ENCODE assay signal across 8 cellular contexts in the genomic region with DNA sequence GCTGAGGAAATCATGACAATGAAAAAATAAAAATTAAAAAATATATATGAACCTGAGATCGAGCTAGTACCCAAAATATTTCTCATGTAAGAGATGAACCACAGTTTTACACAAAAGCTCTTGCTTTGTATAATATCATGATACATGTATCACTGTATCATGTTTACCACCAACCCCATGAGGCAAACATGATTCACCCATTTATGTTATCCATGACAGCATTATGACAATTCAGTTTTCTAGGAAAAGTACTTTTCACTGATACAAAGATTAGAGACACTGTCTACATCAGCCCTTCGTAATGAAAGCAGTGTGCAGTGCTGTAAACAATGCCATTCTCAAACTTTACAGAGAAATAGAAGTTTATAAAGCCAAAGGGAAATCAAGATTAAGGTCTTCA.
"Had no signal": no experiment of that assay in that cellular context is flagged by ENCODE, and none has a peak within 500 bp of the region (broad histone marks: within the 10 kb centered on the region; RNA-seq: fewer than 3 reads in every experiment).

No MANE protein-coding gene starts in this region.

- H3K27ac ChIP-seq: GM23248, HL-60, KMS-11 had no signal

- H3K9ac ChIP-seq: GM23248, KMS-11 had no signal

- ATAC-seq: HepG2 had no signal

- DNase-seq: GM23248, GOT3, H9, HCEC 1CT, KBM-7 had no signal

- H2AFZ ChIP-seq: GM23248 had no signal

- FAIRE-seq: HepG2 had no signal

- H3K4me3 ChIP-seq: GM23248 had no signal

- H3K4me2 ChIP-seq: KMS-11 had no signal
